ENCODE assay signal across 18 cellular contexts in genomic region chr7:39967420-39968161, GRCh38.
"Had no signal": no experiment of that assay in that cellular context is flagged by ENCODE, and none has a peak within 500 bp of the region (broad histone marks: within the 10 kb centered on the region; RNA-seq: fewer than 3 reads in every experiment).

No MANE protein-coding gene starts in this region.

- H3K27me3 Mint-ChIP-seq: activated B cell treated with CpG ODN at 0.5 μM for 24 hours; activated CD4-positive, alpha-beta T cell treated with anti-CD3 and anti-CD28 coated beads, Interleukin-2, amount 10 ng/mL, durations not matched to agents 24 days and 14 days had no signal

- H3K4me3 Mint-ChIP-seq: activated B cell treated with CpG ODN at 0.5 μM for 24 hours; activated CD4-positive, alpha-beta T cell treated with anti-CD3 and anti-CD28 coated beads, Interleukin-2, amount 10 ng/mL, durations not matched to agents 24 days and 14 days; activated CD8-positive, alpha-beta T cell treated with anti-CD3 and anti-CD28 coated beads, Interleukin-2, amount 10 ng/mL, durations not matched to agents 7 days and 5 days had no signal

- H3K27ac ChIP-seq: ascending aorta, gastroesophageal sphincter, parathyroid adenoma, transverse colon had no signal

- H3K9me3 Mint-ChIP-seq: activated B cell treated with CpG ODN at 0.5 μM for 24 hours; activated CD4-positive, alpha-beta T cell treated with anti-CD3 and anti-CD28 coated beads, Interleukin-2, amount 10 ng/mL, durations not matched to agents 24 days and 14 days had no signal

- H3K27ac Mint-ChIP-seq: activated CD4-positive, alpha-beta T cell treated with anti-CD3 and anti-CD28 coated beads, Interleukin-2, amount 10 ng/mL, durations not matched to agents 24 days and 14 days; activated CD8-positive, alpha-beta T cell treated with anti-CD3 and anti-CD28 coated beads, Interleukin-2, amount 10 ng/mL, durations not matched to agents 7 days and 5 days had no signal

- H3K27me3 ChIP-seq: ascending aorta, gastroesophageal sphincter, neutrophil, transverse colon had no signal

- DNase-seq: activated B cell treated with CpG ODN at 0.5 μM for 24 hours; activated CD4-positive, alpha-beta T cell treated with anti-CD3 and anti-CD28 coated beads, Interleukin-2, amount 10 ng/mL, durations not matched to agents 24 days and 14 days; activated CD8-positive, alpha-beta memory T cell treated with anti-CD3 and anti-CD28 coated beads, Interleukin-2, amount 50 U/mL, for 4 hours; activated CD8-positive, alpha-beta T cell treated with anti-CD3 and anti-CD28 coated beads, Interleukin-2, amount 10 ng/mL, durations not matched to agents 7 days and 5 days; activated gamma-delta T cell treated with Interleukin-2 at 50 U/mL for 16 hours; erythroblast; islet precursor cell; midbrain; stimulated activated CD4-positive, alpha-beta T cell treated with anti-CD3 and anti-CD28 coated beads, Interleukin-15, amount 100 ng/mL, for 24 hours; stimulated activated CD4-positive, alpha-beta T cell treated with anti-CD3 and anti-CD28 coated beads, Interleukin-4, amount 100 ng/mL, for 1 hour; stimulated activated naive CD4-positive, alpha-beta T cell treated with Interleukin-2 at 50 U/mL for 16 hours; T-helper 2 cell; transverse colon had no signal

- H3K9ac ChIP-seq: parathyroid adenoma had no signal

- H2AFZ ChIP-seq: parathyroid adenoma had no signal

- ATAC-seq: activated CD8-positive, alpha-beta T cell treated with anti-CD3 and anti-CD28 coated beads, Interleukin-2, amount 10 ng/mL, durations not matched to agents 7 days and 5 days; gastroesophageal sphincter; left lobe of liver had no signal

- H3K4me3 ChIP-seq: ascending aorta, gastroesophageal sphincter, transverse colon had no signal
